ENCODE assay signal across 8 cellular contexts in genomic region chr7:107563761-107564552, GRCh38. TPM values are rescaled to one million over a fixed set of nuclear protein-coding genes. Genes with fewer than 3 reads are reported as not detected.
DNase-seq lines count a peak whose midpoint lies in the region; ATAC-seq and TF ChIP-seq lines count a peak whose summit lies in the region.

Gene COG5, minus strand, starts transcription at chr7:107563920. Its CDS starts 24 bp downstream, at chr7:107563896.
Gene DUS4L, plus strand, starts transcription at chr7:107563971. Its CDS starts 3,100 bp downstream, at chr7:107567071.

- H3K9me3 ChIP-seq in colonic mucosa: no peaks in the 10 kb centered on the region

- peak within 1 kb of the TSS; percentile 88 to 97 for H3K9ac ChIP-seq in colonic mucosa (ENCODE audit: low read depth in 2 of 2, low read length in 2 of 2)

- H3K27ac Mint-ChIP-seq in activated CD4-positive, alpha-beta T cell treated with anti-CD3 and anti-CD28 coated beads, Interleukin-2, amount 10 ng/mL, durations not matched to agents 24 days and 14 days: peak within 1 kb of the TSS; percentile 85

- peak within 1 kb of the TSS; percentile 95 for H3K27ac ChIP-seq in colonic mucosa

- H3K36me3 Mint-ChIP-seq in activated CD4-positive, alpha-beta T cell treated with anti-CD3 and anti-CD28 coated beads, Interleukin-2, amount 10 ng/mL, durations not matched to agents 24 days and 14 days (ENCODE audit: low read depth): peaks cover 13% of the 10 kb centered on the region

- H3K4me3 ChIP-seq in colonic mucosa: peak within 1 kb of the TSS; percentile 78

- no peaks in the 10 kb centered on the region for H3K36me3 ChIP-seq in colonic mucosa

- H3K27me3 Mint-ChIP-seq in activated CD4-positive, alpha-beta T cell treated with anti-CD3 and anti-CD28 coated beads, Interleukin-2, amount 10 ng/mL, durations not matched to agents 24 days and 14 days: no peaks in the 10 kb centered on the region

- TF ChIP-seq CTCF in colonic mucosa (IDR thresholded peaks at IDR 0.05): no peak

- no peaks in the 10 kb centered on the region for H3K4me1 ChIP-seq in colonic mucosa

- peak; percentile 55 to 59 for DNase-seq in AML-193 (lab: John Stamatoyannopoulos, UW)
- peak; percentile 40 for DNase-seq in NCI-H446 treated with DMSO at 0.1 percent for 48 hours (lab: John Stamatoyannopoulos, UW)
- peak; percentile 95 for DNase-seq in activated CD4-positive, alpha-beta T cell treated with anti-CD3 and anti-CD28 coated beads, Interleukin-2, amount 10 ng/mL, durations not matched to agents 24 days and 14 days
- DNase-seq in colonic mucosa: peak; percentile 87
- peak; percentile 94 for DNase-seq in left kidney (ENCODE audit: low read depth, low spot score)
- DNase-seq in stimulated activated CD4-positive, alpha-beta T cell treated with anti-CD3 and anti-CD28 coated beads, Interleukin-2, amount 100 ng/mL, for 24 hours: peak; percentile 84 to 88

- H3K4me3 Mint-ChIP-seq in activated CD4-positive, alpha-beta T cell treated with anti-CD3 and anti-CD28 coated beads, Interleukin-2, amount 10 ng/mL, durations not matched to agents 24 days and 14 days: peak within 1 kb of the TSS; percentile 85

- intact Hi-C loops in activated CD4-positive, alpha-beta T cell treated with anti-CD3 and anti-CD28 coated beads, Interleukin-2, amount 10 ng/mL, durations not matched to agents 24 days and 14 days (cut with micrococcal nuclease): loop anchor here (1.0 to 5.0 kb wide), 8 partner anchors 16 to 1005 kb away; partner anchors contain the start of genes BCAP29, DLD, DNAJB9 and THAP5
- intact Hi-C loops in colonic mucosa (cut with DNase I): loop anchor here (10.0 kb wide), 1 partner anchor 331 kb away; the partner anchor contains the start of gene DLD

- H3K9me3 Mint-ChIP-seq in activated CD4-positive, alpha-beta T cell treated with anti-CD3 and anti-CD28 coated beads, Interleukin-2, amount 10 ng/mL, durations not matched to agents 24 days and 14 days: no peaks in the 10 kb centered on the region

- peaks cover 50% of the 10 kb centered on the region for H3K4me1 Mint-ChIP-seq in activated CD4-positive, alpha-beta T cell treated with anti-CD3 and anti-CD28 coated beads, Interleukin-2, amount 10 ng/mL, durations not matched to agents 24 days and 14 days

- ATAC-seq in GM19025 (IDR thresholded peaks at IDR 0.05; ENCODE audit: low read depth, unreplicated experiment) (peak; percentile 98), HG03196 (IDR thresholded peaks at IDR 0.05; ENCODE audit: unreplicated experiment) (peak; percentile 95)

- no peaks in the 10 kb centered on the region for H3K27me3 ChIP-seq in colonic mucosa

RNA-seq across cellular contexts. Expression of gene COG5, which starts in this region (rescaled TPM):
- 40.9 and 43.3 TPM in 2 replicates for total RNA-seq in activated CD4-positive, alpha-beta T cell treated with anti-CD3 and anti-CD28 coated beads, Interleukin-2, amount 10 ng/mL, durations not matched to agents 24 days and 14 days
- total RNA-seq in colonic mucosa: 10 to 100 TPM; 43.1 to 46.8 TPM

RNA-seq across cellular contexts. Expression of gene DUS4L, which starts in this region (rescaled TPM):
- total RNA-seq in activated CD4-positive, alpha-beta T cell treated with anti-CD3 and anti-CD28 coated beads, Interleukin-2, amount 10 ng/mL, durations not matched to agents 24 days and 14 days: 12.9 and 14.9 TPM in 2 replicates
- total RNA-seq in colonic mucosa: 1 to 10 TPM; 3.7 to 5.7 TPM

Comparison
In these comparisons a context has a peak if more than half of its experiments do, and no peak if none do; other contexts are left out.
1. Peak in every context shown above with its lines: DNase-seq, ATAC-seq, H3K4me3 ChIP-seq and H3K27ac ChIP-seq.
2. DNase-seq: peak in every context shown above with its lines; median percentile 95 in activated CD4-positive, alpha-beta T cell treated with anti-CD3 and anti-CD28 coated beads, Interleukin-2, amount 10 ng/mL, durations not matched to agents 24 days and 14 days; 94 in left kidney; 87 in colonic mucosa; 86 in stimulated activated CD4-positive, alpha-beta T cell treated with anti-CD3 and anti-CD28 coated beads, Interleukin-2, amount 100 ng/mL, for 24 hours; 57 in AML-193; 40 in NCI-H446 treated with DMSO at 0.1 percent for 48 hours.